In genomic region chr14:99936738-99937474, GRCh38 we compare ENCODE assay signal across 12 cellular contexts.
DNase-seq lines count a peak whose midpoint lies in the region; ATAC-seq and TF ChIP-seq lines count a peak whose summit lies in the region.
"Had no signal": no experiment of that assay in that cellular context is flagged by ENCODE, and none has a peak within 500 bp of the region (broad histone marks: within the 10 kb centered on the region; RNA-seq: fewer than 3 reads in every experiment).

No MANE protein-coding gene starts in this region.

- H3K4me1 ChIP-seq in mesendoderm (ENCODE audit: control insufficient read depth, low read depth, low read length), result no peaks in the 10 kb centered on the region

- H3K4me2 ChIP-seq in mesendoderm (ENCODE audit: low read length), result no peak overlapping the region

- no peaks in the 10 kb centered on the region for H3K27me3 ChIP-seq in mesendoderm (ENCODE audit: insufficient read depth, low read length, poor library complexity)

- peaks cover 16% of the 10 kb centered on the region for H3K36me3 Mint-ChIP-seq in nephron progenitor cell (ENCODE audit: low read depth)
- no peaks in the 10 kb centered on the region for H3K36me3 Mint-ChIP-seq in effector memory CD8-positive, alpha-beta T cell (ENCODE audit: insufficient read depth)
- H3K36me3 Mint-ChIP-seq: CD4-positive, CD25-positive, alpha-beta regulatory T cell had no signal

- no peaks in the 10 kb centered on the region for H3K79me2 ChIP-seq in mesendoderm (ENCODE audit: control insufficient read depth, insufficient read depth, low read length)

- H3K9ac ChIP-seq in mesendoderm (ENCODE audit: low read length), result no peak overlapping the region

- no peaks in the 10 kb centered on the region for H3K36me3 ChIP-seq in mesendoderm (ENCODE audit: control insufficient read depth, insufficient read depth, low read length)

- no peak overlapping the region for H2BK15ac ChIP-seq in mesendoderm (replicated peaks; ENCODE audit: low read depth)

- H4K8ac ChIP-seq in mesendoderm (ENCODE audit: low read depth, low read length), result no peak overlapping the region

- no peak overlapping the region for H3K4me3 Mint-ChIP-seq in nephron progenitor cell
- H3K4me3 Mint-ChIP-seq in effector memory CD8-positive, alpha-beta T cell, result no peak overlapping the region
- H3K4me3 Mint-ChIP-seq: activated B cell treated with CpG ODN at 0.5 μM for 24 hours; activated T-helper 1 cell treated with anti-CD3 and anti-CD28 coated beads, Interleukin-12 subunit alpha, Interleukin-12 subunit beta, Interleukin-2, Interleukin-4 antibody, amounts not matched to agents 30 ng/mL and 10 ng/mL and 1 ng/mL, durations not matched to agents 14 hours and 24 hours and 36 hours; brain; CD4-positive, CD25-positive, alpha-beta regulatory T cell had no signal

- no peak overlapping the region for H3K4ac ChIP-seq in mesendoderm (ENCODE audit: low read depth, low read length)

- H3K23ac ChIP-seq in mesendoderm (ENCODE audit: low read length), result no peak overlapping the region

- no CpG with 5 or more reads among the region's 29 CpGs for WGBS in mesendoderm (ENCODE audit: extremely low coverage, insufficient coverage, low lambda C conversion rate)

- H3K27ac ChIP-seq in mesendoderm (ENCODE audit: low read depth, low read length), result no peak overlapping the region

- H2BK5ac ChIP-seq in mesendoderm (ENCODE audit: low read length), result no peak overlapping the region

- DNase-seq in GM13976 (ENCODE audit: low spot score) (peak; percentile 81), mesendoderm (peak; percentile 19), nephron progenitor cell (no peak), AG08395 (ENCODE audit: low spot score) (no peak), hypothalamus (lab: John Stamatoyannopoulos, UW) (no peak)
- no peak for DNase-seq in effector memory CD8-positive, alpha-beta T cell
- DNase-seq: activated B cell treated with CpG ODN at 0.5 μM for 24 hours; CD4-positive, CD25-positive, alpha-beta regulatory T cell had no signal

- peaks cover 3% of the 10 kb centered on the region for H3K27me3 Mint-ChIP-seq in nephron progenitor cell (ENCODE audit: low read depth, poor library complexity)
- peaks cover 0 to 49% of the 10 kb centered on the region in 2 donors for H3K27me3 Mint-ChIP-seq in effector memory CD8-positive, alpha-beta T cell
- H3K27me3 Mint-ChIP-seq: brain had no signal

- H3K27ac Mint-ChIP-seq in nephron progenitor cell, result no peak overlapping the region
- no peak overlapping the region for H3K27ac Mint-ChIP-seq in effector memory CD8-positive, alpha-beta T cell
- H3K27ac Mint-ChIP-seq: activated B cell treated with CpG ODN at 0.5 μM for 24 hours; activated T-helper 1 cell treated with anti-CD3 and anti-CD28 coated beads, Interleukin-12 subunit alpha, Interleukin-12 subunit beta, Interleukin-2, Interleukin-4 antibody, amounts not matched to agents 30 ng/mL and 10 ng/mL and 1 ng/mL, durations not matched to agents 14 hours and 24 hours and 36 hours; brain; CD4-positive, CD25-positive, alpha-beta regulatory T cell had no signal

- TF ChIP-seq CTCF in GM13976 (IDR thresholded peaks at IDR 0.05; ENCODE audit: borderline replicate concordance, control extremely low read depth, extremely low read depth, insufficient read depth, missing control alignments) (no peak), nephron progenitor cell (IDR thresholded peaks at IDR 0.05) (no peak)

- no peak overlapping the region for H4K5ac ChIP-seq in mesendoderm (ENCODE audit: low read length)

- H3K4me3 ChIP-seq in mesendoderm (ENCODE audit: low read length), result no peak overlapping the region

- H3K9me3 Mint-ChIP-seq in nephron progenitor cell, result no peaks in the 10 kb centered on the region
- H3K9me3 Mint-ChIP-seq in effector memory CD8-positive, alpha-beta T cell, result no peaks in the 10 kb centered on the region
- H3K9me3 Mint-ChIP-seq: activated B cell treated with CpG ODN at 0.5 μM for 24 hours; activated T-helper 1 cell treated with anti-CD3 and anti-CD28 coated beads, Interleukin-12 subunit alpha, Interleukin-12 subunit beta, Interleukin-2, Interleukin-4 antibody, amounts not matched to agents 30 ng/mL and 10 ng/mL and 1 ng/mL, durations not matched to agents 14 hours and 24 hours and 36 hours; brain had no signal

- no peak overlapping the region for H3K18ac ChIP-seq in mesendoderm (ENCODE audit: low read length)

- peaks cover 6% of the 10 kb centered on the region for H3K4me1 Mint-ChIP-seq in nephron progenitor cell
- no peaks in the 10 kb centered on the region for H3K4me1 Mint-ChIP-seq in effector memory CD8-positive, alpha-beta T cell (ENCODE audit: low read depth in 2 of 2)
- H3K4me1 Mint-ChIP-seq: activated B cell treated with CpG ODN at 0.5 μM for 24 hours, brain had no signal

- no peak overlapping the region for H3K56ac ChIP-seq in mesendoderm (ENCODE audit: low read length)

- in situ Hi-C loops in GM13976 (cut with MboI; ENCODE audit: low sequenced_read_pairs, unreplicated experiment), result no loop called here

- H2BK120ac ChIP-seq in mesendoderm (ENCODE audit: low read depth, low read length), result no peak overlapping the region

- H3K79me1 ChIP-seq in mesendoderm (ENCODE audit: low read length), result no peaks in the 10 kb centered on the region

- H2AK5ac ChIP-seq in mesendoderm (ENCODE audit: low read length), result no peak overlapping the region

- ATAC-seq in GM21529 (IDR thresholded peaks at IDR 0.05; ENCODE audit: unreplicated experiment), result peak; percentile 89
- peak; percentile 77 for ATAC-seq in HG03103 (IDR thresholded peaks at IDR 0.05; ENCODE audit: low read depth, unreplicated experiment)
- no peak for ATAC-seq in effector memory CD8-positive, alpha-beta T cell (replicated peaks)

Comparison
In these comparisons a context has a peak if more than half of its experiments do, and no peak if none do; other contexts are left out.
1. DNase-seq: peak in GM13976 (single experiment) and mesendoderm (single experiment); none in nephron progenitor cell (single experiment), effector memory CD8-positive, alpha-beta T cell (0 of 3), AG08395 (single experiment) and hypothalamus (0 of 51).